ENCODE assay signal across 25 cellular contexts in genomic region chr20:22282696-22283095, GRCh38.
"Had no signal": no experiment of that assay in that cellular context is flagged by ENCODE, and none has a peak within 500 bp of the region (broad histone marks: within the 10 kb centered on the region; RNA-seq: fewer than 3 reads in every experiment).

No MANE protein-coding gene starts in this region.

- H3K9me3 ChIP-seq: esophagus squamous epithelium, mucosa of descending colon, prostate gland, right atrium auricular region, sigmoid colon, stomach, tibial nerve, upper lobe of left lung had no signal

- H3K79me2 ChIP-seq: parathyroid adenoma had no signal

- H3K4me2 ChIP-seq: neural progenitor cell had no signal

- H3K27ac ChIP-seq: esophagus squamous epithelium, neural progenitor cell, parathyroid adenoma, prostate gland, right atrium auricular region, sigmoid colon, stomach, tibial nerve, upper lobe of left lung had no signal

- H3K9me3 Mint-ChIP-seq: mesothelial cell of epicardium, nephron, neural progenitor cell had no signal

- H3K27me3 Mint-ChIP-seq: effector memory CD8-positive, alpha-beta T cell had no signal

- H3K4me3 Mint-ChIP-seq: effector memory CD8-positive, alpha-beta T cell; mesothelial cell of epicardium; naive B cell; nephron; neural progenitor cell; stimulated activated effector memory CD8-positive, alpha-beta T cell treated with anti-CD3 and anti-CD28 coated beads, Interleukin-12 subunit alpha, Interleukin-12 subunit beta, amount 100 ng/mL, for 72 hours had no signal

- H3K9ac ChIP-seq: neural progenitor cell, parathyroid adenoma had no signal

- H3K27ac Mint-ChIP-seq: effector memory CD8-positive, alpha-beta T cell; mesothelial cell of epicardium; nephron; neural progenitor cell; stimulated activated effector memory CD8-positive, alpha-beta T cell treated with anti-CD3 and anti-CD28 coated beads, Interleukin-12 subunit alpha, Interleukin-12 subunit beta, amount 100 ng/mL, for 72 hours had no signal

- H3K4me1 ChIP-seq: neural progenitor cell, parathyroid adenoma, prostate gland, right atrium auricular region, sigmoid colon, stomach, tibial nerve, upper lobe of left lung had no signal

- H3K4me3 ChIP-seq: esophagus squamous epithelium, lung, mucosa of descending colon, neural progenitor cell, prostate gland, right atrium auricular region, sigmoid colon, stomach, tibial nerve, upper lobe of left lung had no signal

- H3K36me3 ChIP-seq: esophagus squamous epithelium, neural progenitor cell, prostate gland, right atrium auricular region, sigmoid colon, stomach, tibial nerve, upper lobe of left lung had no signal

- H3K4me1 Mint-ChIP-seq: mesothelial cell of epicardium; naive B cell; nephron; neural progenitor cell; stimulated activated effector memory CD8-positive, alpha-beta T cell treated with anti-CD3 and anti-CD28 coated beads, Interleukin-12 subunit alpha, Interleukin-12 subunit beta, amount 100 ng/mL, for 72 hours had no signal

- H3K36me3 Mint-ChIP-seq: mesothelial cell of epicardium; naive B cell; neural progenitor cell; stimulated activated effector memory CD8-positive, alpha-beta T cell treated with anti-CD3 and anti-CD28 coated beads, Interleukin-12 subunit alpha, Interleukin-12 subunit beta, amount 100 ng/mL, for 72 hours had no signal

- H2AFZ ChIP-seq: neural progenitor cell, parathyroid adenoma had no signal

- DNase-seq: cortex of kidney; effector memory CD8-positive, alpha-beta T cell; erythroblast; esophagus squamous epithelium; foreskin melanocyte; glutamatergic neuron; hypothalamus; mesenchymal stem cell; mucosa of descending colon; naive B cell; sigmoid colon; stimulated activated CD4-positive, alpha-beta T cell treated with anti-CD3 and anti-CD28 coated beads, Interleukin-2, amount 100 ng/mL, for 24 hours; stimulated activated CD4-positive, alpha-beta T cell treated with anti-CD3 and anti-CD28 coated beads, Interleukin-4, amount 100 ng/mL, for 24 hours; stimulated activated naive CD4-positive, alpha-beta T cell treated with Interleukin-2 at 50 U/mL for 16 hours; stomach; upper lobe of left lung had no signal

- H3K27me3 ChIP-seq: esophagus squamous epithelium, neural progenitor cell, right atrium auricular region, sigmoid colon, stomach, tibial nerve, upper lobe of left lung had no signal
